Comparison of ENCODE assay signal across 20 cellular contexts in the genomic region with DNA sequence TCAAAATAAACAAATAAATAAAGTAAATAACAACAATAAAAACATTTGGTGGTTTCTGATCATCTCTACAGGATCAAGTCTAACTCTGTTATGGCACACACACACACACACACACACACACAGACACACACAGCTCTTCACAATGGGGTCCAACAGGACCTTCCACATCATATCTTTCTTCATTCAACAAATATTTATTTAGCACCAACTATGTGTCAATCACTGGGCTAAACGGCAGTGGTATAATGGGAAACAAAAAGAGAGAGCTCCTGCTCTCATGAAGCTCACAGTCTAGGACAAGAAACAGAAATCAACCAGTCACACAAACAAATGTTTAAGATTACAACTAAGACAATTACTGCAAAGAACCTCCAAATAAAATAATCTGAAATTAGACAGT. TPM values are rescaled to one million over a fixed set of nuclear protein-coding genes. Genes with fewer than 3 reads are reported as not detected.
DNase-seq lines count a peak whose midpoint lies in the region; ATAC-seq and TF ChIP-seq lines count a peak whose summit lies in the region.
"Had no signal": no experiment of that assay in that cellular context is flagged by ENCODE, and none has a peak within 500 bp of the region (broad histone marks: within the 10 kb centered on the region; RNA-seq: fewer than 3 reads in every experiment).

No MANE protein-coding gene starts in this region.

- no peaks in the 10 kb centered on the region for H3K27me3 Mint-ChIP-seq in activated T-cell treated with anti-CD3 and anti-CD28 coated beads, Interleukin-2, amount 50 U/mL, for 72 hours (ENCODE audit: low read depth)
- no peaks in the 10 kb centered on the region for H3K27me3 Mint-ChIP-seq in CD4-positive, CD25-positive, alpha-beta regulatory T cell
- H3K27me3 Mint-ChIP-seq in activated T-helper 17 cell treated with anti-CD3 and anti-CD28 coated beads, Interleukin-2, amount 50 U/mL, for 72 hours, result no peaks in the 10 kb centered on the region
- H3K27me3 Mint-ChIP-seq: CD4-positive, alpha-beta memory T cell had no signal

- no peaks in the 10 kb centered on the region for H3K4me1 ChIP-seq in CD4-positive, CD25-positive, alpha-beta regulatory T cell (ENCODE audit: control insufficient read depth, insufficient read depth, low read length, poor library complexity, severe bottlenecking)
- H3K4me1 ChIP-seq in thyroid gland (peaks cover 51 to 52% of the 10 kb centered on the region in 2 donors), right cardiac atrium (ENCODE audit: control insufficient read depth, insufficient read depth, low read length) (no peaks in the 10 kb centered on the region)
- H3K4me1 ChIP-seq: HAP-1 had no signal

- H3K4me3 ChIP-seq in CD4-positive, CD25-positive, alpha-beta regulatory T cell (ENCODE audit: low read depth, low read length), result no peak overlapping the region
- H3K4me3 ChIP-seq in thyroid gland (replicated peaks in 1 of 3) (no peak overlapping the region), right cardiac atrium (ENCODE audit: low read length) (no peak overlapping the region)
- H3K4me3 ChIP-seq: BLaER1 treated with 17β-estradiol and CSF1 and Interleukin-3, amounts not matched to agents 10 nM and 100 nM; HAP-1 had no signal

- H3K36me3 ChIP-seq in CD4-positive, CD25-positive, alpha-beta regulatory T cell (ENCODE audit: control insufficient read depth, insufficient read depth, low read length), result no peaks in the 10 kb centered on the region
- H3K36me3 ChIP-seq in thyroid gland, result no peaks in the 10 kb centered on the region
- H3K36me3 ChIP-seq: BLaER1 treated with 17β-estradiol and CSF1 and Interleukin-3, amounts not matched to agents 10 nM and 100 nM had no signal

- no peak for DNase-seq in activated T-cell treated with anti-CD3 and anti-CD28 coated beads, Interleukin-2, amount 50 U/mL, for 72 hours
- DNase-seq in activated T-cell treated with anti-CD3 and anti-CD28 coated beads, Interleukin-2, amount 50 U/mL, for 48 hours, result no peak
- DNase-seq in CD4-positive, CD25-positive, alpha-beta regulatory T cell, result no peak
- no peak for DNase-seq in thyroid gland
- DNase-seq in right cardiac atrium, result no peak
- DNase-seq in AML-193 (lab: John Stamatoyannopoulos, UW), result no peak
- DNase-seq: BE2C; Calu3; CD4-positive, alpha-beta memory T cell; COR-L47; DMS53; DMS79 treated with DMSO at 0.1 percent for 48 hours; GF-D8; GOT3; HFFc6 had no signal

- peak overlapping the region; percentile 5 for H3K27ac Mint-ChIP-seq in activated T-cell treated with anti-CD3 and anti-CD28 coated beads, Interleukin-2, amount 50 U/mL, for 72 hours
- H3K27ac Mint-ChIP-seq in CD4-positive, CD25-positive, alpha-beta regulatory T cell, result peak overlapping the region in 2 of 3 donors; percentile 42 to 85
- H3K27ac Mint-ChIP-seq in activated T-helper 17 cell treated with anti-CD3 and anti-CD28 coated beads, Interleukin-2, amount 50 U/mL, for 72 hours, result peak overlapping the region; percentile 60
- H3K27ac Mint-ChIP-seq: CD14-positive monocyte, HFFc6 had no signal

- no peaks in the 10 kb centered on the region for H3K36me3 Mint-ChIP-seq in activated T-cell treated with anti-CD3 and anti-CD28 coated beads, Interleukin-2, amount 50 U/mL, for 72 hours (ENCODE audit: insufficient read depth in 2 of 2)
- no peaks in the 10 kb centered on the region for H3K36me3 Mint-ChIP-seq in CD4-positive, CD25-positive, alpha-beta regulatory T cell
- peaks cover 2% of the 10 kb centered on the region for H3K36me3 Mint-ChIP-seq in activated T-helper 17 cell treated with anti-CD3 and anti-CD28 coated beads, Interleukin-2, amount 50 U/mL, for 72 hours (ENCODE audit: low read depth)
- H3K36me3 Mint-ChIP-seq: CD14-positive monocyte; CD4-positive, alpha-beta memory T cell had no signal

- intact Hi-C loops in thyroid gland (cut with DNase I) (no loop called here), right cardiac atrium (cut with DNase I) (no loop called here)

- H3K27ac ChIP-seq in CD4-positive, CD25-positive, alpha-beta regulatory T cell (ENCODE audit: insufficient read depth, low read length, poor library complexity, severe bottlenecking), result no peak overlapping the region
- H3K27ac ChIP-seq in thyroid gland (peak overlapping the region; percentile 56 to 88 (median 87)), right cardiac atrium (ENCODE audit: low read length) (no peak overlapping the region)
- H3K27ac ChIP-seq: 22Rv1; BLaER1 treated with 17β-estradiol and CSF1 and Interleukin-3, amounts not matched to agents 10 nM and 100 nM had no signal

- peaks cover 6% of the 10 kb centered on the region for H3K4me1 Mint-ChIP-seq in activated T-cell treated with anti-CD3 and anti-CD28 coated beads, Interleukin-2, amount 50 U/mL, for 72 hours (ENCODE audit: low read depth)
- peaks cover 8 to 28% (median 17%) of the 10 kb centered on the region in 4 donors for H3K4me1 Mint-ChIP-seq in CD4-positive, CD25-positive, alpha-beta regulatory T cell
- H3K4me1 Mint-ChIP-seq in activated T-helper 17 cell treated with anti-CD3 and anti-CD28 coated beads, Interleukin-2, amount 50 U/mL, for 72 hours, result peaks cover 15% of the 10 kb centered on the region
- H3K4me1 Mint-ChIP-seq: CD14-positive monocyte had no signal

- 63% methylated on average over 1 of the region's 1 CpG for WGBS in thyroid gland, 2 donors
- 42% methylated on average over 1 of the region's 1 CpG for WGBS in right cardiac atrium

- H3K9me3 Mint-ChIP-seq in activated T-cell treated with anti-CD3 and anti-CD28 coated beads, Interleukin-2, amount 50 U/mL, for 72 hours, result no peaks in the 10 kb centered on the region
- peaks cover 0 to 1% (median 0%) of the 10 kb centered on the region in 7 donors for H3K9me3 Mint-ChIP-seq in CD4-positive, CD25-positive, alpha-beta regulatory T cell
- H3K9me3 Mint-ChIP-seq in activated T-helper 17 cell treated with anti-CD3 and anti-CD28 coated beads, Interleukin-2, amount 50 U/mL, for 72 hours, result no peaks in the 10 kb centered on the region
- H3K9me3 Mint-ChIP-seq: CD14-positive monocyte; CD4-positive, alpha-beta memory T cell; HFFc6 had no signal

- ATAC-seq in activated T-cell treated with anti-CD3 and anti-CD28 coated beads, Interleukin-2, amount 50 U/mL, for 72 hours (replicated peaks in 1 of 2), result no peak
- ATAC-seq in CD4-positive, CD25-positive, alpha-beta regulatory T cell (ENCODE audit: low read depth in 2 of 2), result no peak
- no peak for ATAC-seq in activated T-helper 17 cell treated with anti-CD3 and anti-CD28 coated beads, Interleukin-2, amount 50 U/mL, for 72 hours (replicated peaks)
- ATAC-seq in right cardiac atrium, result no peak

- H3K27me3 ChIP-seq in CD4-positive, CD25-positive, alpha-beta regulatory T cell (ENCODE audit: control insufficient read depth, insufficient read depth, low read length), result no peaks in the 10 kb centered on the region
- no peaks in the 10 kb centered on the region for H3K27me3 ChIP-seq in thyroid gland
- H3K27me3 ChIP-seq in right cardiac atrium (ENCODE audit: control insufficient read depth, insufficient read depth), result no peaks in the 10 kb centered on the region
- H3K27me3 ChIP-seq: BE2C; BLaER1 treated with 17β-estradiol and CSF1 and Interleukin-3, amounts not matched to agents 10 nM and 100 nM had no signal

- TF ChIP-seq POLR2A in thyroid gland (IDR thresholded peaks at IDR 0.05), result no peak

- TF ChIP-seq CTCF in thyroid gland (IDR thresholded peaks at IDR 0.05), result no peak

- H3K9me3 ChIP-seq in CD4-positive, CD25-positive, alpha-beta regulatory T cell (ENCODE audit: control insufficient read depth in 2 of 2, low read length in 2 of 2), result no peaks in the 10 kb centered on the region
- H3K9me3 ChIP-seq in thyroid gland, result no peaks in the 10 kb centered on the region
- H3K9me3 ChIP-seq in right cardiac atrium (ENCODE audit: control insufficient read depth, low read length), result no peaks in the 10 kb centered on the region
- H3K9me3 ChIP-seq: BE2C; BLaER1 treated with 17β-estradiol and CSF1 and Interleukin-3, amounts not matched to agents 10 nM and 100 nM; HAP-1 had no signal

- H3K4me3 Mint-ChIP-seq in activated T-cell treated with anti-CD3 and anti-CD28 coated beads, Interleukin-2, amount 50 U/mL, for 72 hours, result no peak overlapping the region
- no peak overlapping the region for H3K4me3 Mint-ChIP-seq in CD4-positive, CD25-positive, alpha-beta regulatory T cell
- no peak overlapping the region for H3K4me3 Mint-ChIP-seq in activated T-helper 17 cell treated with anti-CD3 and anti-CD28 coated beads, Interleukin-2, amount 50 U/mL, for 72 hours
- H3K4me3 Mint-ChIP-seq: CD14-positive monocyte; CD4-positive, alpha-beta memory T cell; HFFc6 had no signal

RNA-seq across cellular contexts. Expression of a gene that starts 9.3 kb away (rescaled TPM):
- 10 to 100 TPM; 13.8 to 15.4 TPM for total RNA-seq in activated T-cell treated with anti-CD3 and anti-CD28 coated beads, Interleukin-2, amount 50 U/mL, for 72 hours
- 21.5 TPM for total RNA-seq in CD4-positive, CD25-positive, alpha-beta regulatory T cell
- polyA plus RNA-seq in CD4-positive, CD25-positive, alpha-beta regulatory T cell, result 1 to 10 TPM; 1.5 to 3.9 (median 2.4) TPM
- 10 to 100 TPM; 10.0 to 10.4 TPM for total RNA-seq in activated T-helper 17 cell treated with anti-CD3 and anti-CD28 coated beads, Interleukin-2, amount 50 U/mL, for 72 hours
- total RNA-seq in thyroid gland, result 100 to 1,000 TPM in 1 of 4 donors, 10 to 100 TPM in 3; 77.0 to 131 (median 81.8) TPM
- 100 to 1,000 TPM; 102 to 158 (median 117) TPM for total RNA-seq in right cardiac atrium
- 50.1 TPM for polyA plus RNA-seq in right cardiac atrium

Comparison
In these comparisons a context has a peak if more than half of its experiments do, and no peak if none do; other contexts are left out.
1. H3K27ac Mint-ChIP-seq: peak in every context shown above with its lines; median percentile 64 in CD4-positive, CD25-positive, alpha-beta regulatory T cell; 60 in activated T-helper 17 cell treated with anti-CD3 and anti-CD28 coated beads, Interleukin-2, amount 50 U/mL, for 72 hours; 5 in activated T-cell treated with anti-CD3 and anti-CD28 coated beads, Interleukin-2, amount 50 U/mL, for 72 hours.
2. H3K27ac ChIP-seq: peak in thyroid gland (3 of 3); none in CD4-positive, CD25-positive, alpha-beta regulatory T cell (single experiment) and right cardiac atrium (single experiment).